ENCODE assay signal across 24 cellular contexts in the genomic region with DNA sequence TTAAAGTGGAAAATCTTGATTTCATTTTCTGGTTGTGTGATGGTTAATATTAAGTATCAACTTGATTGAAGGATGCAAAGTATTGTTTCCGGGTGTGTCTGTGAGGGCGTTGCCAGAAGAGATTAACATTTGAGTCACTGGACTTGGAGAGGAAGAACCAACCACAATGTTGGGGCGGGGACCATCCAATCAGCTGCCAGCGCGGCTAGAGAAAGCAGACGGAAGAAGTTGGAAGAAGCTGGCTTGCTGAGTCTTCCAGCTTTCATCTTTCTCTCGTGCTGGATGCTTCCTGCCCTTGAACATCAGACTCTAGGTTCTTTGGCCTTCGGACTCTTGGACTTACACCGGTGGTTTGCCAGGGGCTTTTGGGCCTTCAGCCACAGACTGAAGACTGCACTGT.
"Had no signal": no experiment of that assay in that cellular context is flagged by ENCODE, and none has a peak within 500 bp of the region (broad histone marks: within the 10 kb centered on the region; RNA-seq: fewer than 3 reads in every experiment).

No MANE protein-coding gene starts in this region.

- H3K36me3 ChIP-seq: colonic mucosa, tibial artery had no signal

- H3K4me2 ChIP-seq: hepatocyte had no signal

- FAIRE-seq: bronchial epithelial cell, endothelial cell of umbilical vein had no signal

- H3K79me2 ChIP-seq: hepatocyte, parathyroid adenoma had no signal

- H3K9ac ChIP-seq: parathyroid adenoma had no signal

- H3K4me3 ChIP-seq: colonic mucosa, dorsolateral prefrontal cortex, hepatocyte, tibial artery had no signal

- H3K4me1 ChIP-seq: colonic mucosa, parathyroid adenoma, tibial artery had no signal

- ATAC-seq: activated CD4-positive, CD25-positive, alpha-beta regulatory T cell treated with anti-CD3 and anti-CD28 coated beads, Interleukin-2, amount 50 U/mL, for 24 hours; effector memory CD8-positive, alpha-beta T cell; esophagus mucosa; right cardiac atrium had no signal

- DNase-seq: activated CD4-positive, alpha-beta memory T cell treated with anti-CD3 and anti-CD28 coated beads, Interleukin-2, amount 10 ng/mL, durations not matched to agents 7 days and 5 days; activated CD4-positive, alpha-beta T cell treated with anti-CD3 and anti-CD28 coated beads, Interleukin-2, amount 10 ng/mL, durations not matched to agents 24 days and 14 days; activated effector memory CD4-positive, alpha-beta T cell treated with anti-CD3 and anti-CD28 coated beads, Interleukin-2, amount 50 U/mL, for 16 hours; activated naive CD4-positive, alpha-beta T cell treated with anti-CD3 and anti-CD28 coated beads, Interleukin-2, amount 10 ng/mL, durations not matched to agents 7 days and 5 days; amygdala; colonic mucosa; dorsolateral prefrontal cortex; effector memory CD8-positive, alpha-beta T cell; foreskin melanocyte; nephron progenitor cell; nucleus accumbens; right cardiac atrium; stimulated activated CD4-positive, alpha-beta T cell treated with anti-CD3 and anti-CD28 coated beads, Interleukin-12 subunit alpha, Interleukin-12 subunit beta, amount 100 ng/mL, for 4 hours; stimulated activated CD4-positive, alpha-beta T cell treated with anti-CD3 and anti-CD28 coated beads, Interleukin-4, amount 100 ng/mL, for 4 hours; substantia nigra; T-helper 9 cell; tibial artery had no signal

- H3K9me3 ChIP-seq: colonic mucosa, tibial artery had no signal

- H3K27ac ChIP-seq: colonic mucosa, dorsolateral prefrontal cortex, hepatocyte, parathyroid adenoma, tibial artery, VCaP had no signal

- H3K27me3 ChIP-seq: colonic mucosa, dorsolateral prefrontal cortex, hepatocyte, tibial artery had no signal

- H2AFZ ChIP-seq: hepatocyte, parathyroid adenoma had no signal
